In genomic region chr10:58318346-58318745, GRCh38 we compare ENCODE assay signal across 26 cellular contexts.
"Had no signal": no experiment of that assay in that cellular context is flagged by ENCODE, and none has a peak within 500 bp of the region (broad histone marks: within the 10 kb centered on the region; RNA-seq: fewer than 3 reads in every experiment).

No MANE protein-coding gene starts in this region.

- DNase-seq: activated CD4-positive, alpha-beta T cell treated with anti-CD3 and anti-CD28 coated beads for 1 hour; activated CD4-positive, alpha-beta T cell treated with anti-CD3 and anti-CD28 coated beads, Interleukin-2, amount 50 U/mL, for 1 hour; activated CD8-positive, alpha-beta T cell treated with anti-CD3 and anti-CD28 coated beads, Interleukin-2, amount 10 ng/mL, durations not matched to agents 7 days and 5 days; activated gamma-delta T cell; activated naive CD4-positive, alpha-beta T cell treated with anti-CD3 and anti-CD28 coated beads, Interleukin-2, amount 50 U/mL, for 16 hours; activated naive CD8-positive, alpha-beta T cell treated with anti-CD3 and anti-CD28 coated beads, Interleukin-2, amount 50 U/mL, for 24 hours; aorta; colonic mucosa; dorsolateral prefrontal cortex; glutamatergic neuron; immature natural killer cell; left ventricle myocardium inferior; naive thymus-derived CD4-positive, alpha-beta T cell; retina; stimulated activated CD4-positive, alpha-beta T cell treated with anti-CD3 and anti-CD28 coated beads, Interleukin-4, amount 100 ng/mL, for 24 hours; stimulated activated naive CD8-positive, alpha-beta T cell treated with anti-CD3 and anti-CD28 coated beads, Interleukin-15, Interleukin-2, amounts not matched to agents 100 U/mL and 50 U/mL, for 24 hours; upper lobe of left lung had no signal

- H3K9me3 ChIP-seq: breast epithelium, colonic mucosa, esophagus muscularis mucosa, left ventricle myocardium inferior, upper lobe of left lung had no signal

- H2AFZ ChIP-seq: hepatocyte had no signal

- H3K4me2 ChIP-seq: hepatocyte had no signal

- H3K27me3 Mint-ChIP-seq: central memory CD8-positive, alpha-beta T cell; progenitor cell of endocrine pancreas had no signal

- H3K79me2 ChIP-seq: hepatocyte had no signal

- H3K36me3 Mint-ChIP-seq: immature natural killer cell; naive thymus-derived CD4-positive, alpha-beta T cell had no signal

- H3K4me1 ChIP-seq: breast epithelium, colonic mucosa, esophagus muscularis mucosa, left ventricle myocardium inferior had no signal

- H3K4me3 Mint-ChIP-seq: activated CD8-positive, alpha-beta T cell treated with anti-CD3 and anti-CD28 coated beads, Interleukin-2, amount 10 ng/mL, durations not matched to agents 7 days and 5 days; activated naive CD8-positive, alpha-beta T cell treated with anti-CD3 and anti-CD28 coated beads, Interleukin-2, amount 50 U/mL, for 24 hours; activated T-helper 1 cell treated with anti-CD3 and anti-CD28 coated beads, Interleukin-12 subunit alpha, Interleukin-12 subunit beta, Interleukin-2, Interleukin-4 antibody, amounts not matched to agents 30 ng/mL and 10 ng/mL and 1 ng/mL, durations not matched to agents 14 hours and 24 hours and 36 hours; central memory CD8-positive, alpha-beta T cell; immature natural killer cell; naive thymus-derived CD4-positive, alpha-beta T cell; T-helper 2 cell treated with Interferon-gamma antibody and Interleukin-4, amounts not matched to agents 5 μg/mL and 100 μg/mL, for 36 hours had no signal

- H3K27ac Mint-ChIP-seq: activated CD8-positive, alpha-beta T cell treated with anti-CD3 and anti-CD28 coated beads, Interleukin-2, amount 10 ng/mL, durations not matched to agents 7 days and 5 days; activated naive CD8-positive, alpha-beta T cell treated with anti-CD3 and anti-CD28 coated beads, Interleukin-2, amount 50 U/mL, for 24 hours; activated T-helper 1 cell treated with anti-CD3 and anti-CD28 coated beads, Interleukin-12 subunit alpha, Interleukin-12 subunit beta, Interleukin-2, Interleukin-4 antibody, amounts not matched to agents 30 ng/mL and 10 ng/mL and 1 ng/mL, durations not matched to agents 14 hours and 24 hours and 36 hours; immature natural killer cell; naive thymus-derived CD4-positive, alpha-beta T cell; progenitor cell of endocrine pancreas; T-helper 2 cell treated with Interferon-gamma antibody and Interleukin-4, amounts not matched to agents 5 μg/mL and 100 μg/mL, for 36 hours had no signal

- H3K9me3 Mint-ChIP-seq: activated naive CD8-positive, alpha-beta T cell treated with anti-CD3 and anti-CD28 coated beads, Interleukin-2, amount 50 U/mL, for 24 hours; activated T-helper 1 cell treated with anti-CD3 and anti-CD28 coated beads, Interleukin-12 subunit alpha, Interleukin-12 subunit beta, Interleukin-2, Interleukin-4 antibody, amounts not matched to agents 30 ng/mL and 10 ng/mL and 1 ng/mL, durations not matched to agents 14 hours and 24 hours and 36 hours; central memory CD8-positive, alpha-beta T cell; immature natural killer cell; naive thymus-derived CD4-positive, alpha-beta T cell; T-helper 2 cell treated with Interferon-gamma antibody and Interleukin-4, amounts not matched to agents 5 μg/mL and 100 μg/mL, for 36 hours had no signal

- H3K4me3 ChIP-seq: breast epithelium, colonic mucosa, dorsolateral prefrontal cortex, esophagus muscularis mucosa, hepatocyte, left ventricle myocardium inferior, upper lobe of left lung had no signal

- H3K36me3 ChIP-seq: breast epithelium, colonic mucosa, esophagus muscularis mucosa, left ventricle myocardium inferior, upper lobe of left lung had no signal

- FAIRE-seq: frontal cortex, TTC549 had no signal

- H3K27ac ChIP-seq: breast epithelium, colonic mucosa, dorsolateral prefrontal cortex, esophagus muscularis mucosa, hepatocyte, left ventricle myocardium inferior, upper lobe of left lung had no signal

- ATAC-seq: activated CD8-positive, alpha-beta T cell treated with anti-CD3 and anti-CD28 coated beads, Interleukin-2, amount 10 ng/mL, durations not matched to agents 7 days and 5 days; activated naive CD8-positive, alpha-beta T cell treated with anti-CD3 and anti-CD28 coated beads, Interleukin-2, amount 50 U/mL, for 24 hours; naive thymus-derived CD4-positive, alpha-beta T cell; stimulated activated naive CD8-positive, alpha-beta T cell treated with anti-CD3 and anti-CD28 coated beads, Interleukin-15, Interleukin-2, amounts not matched to agents 100 U/mL and 50 U/mL, for 24 hours had no signal

- H3K27me3 ChIP-seq: breast epithelium, colonic mucosa, dorsolateral prefrontal cortex, esophagus muscularis mucosa, hepatocyte, upper lobe of left lung had no signal
